1 cellular context compared by ENCODE assay signal in genomic region chr14:92747701-92748258, GRCh38.
TF ChIP-seq lines count a peak whose summit lies in the region.

No MANE protein-coding gene starts in this region.

TF ChIP-seq in HCT116, 20 proteins besides CTCF, POLR2A, EP300 and RAD21 (continued from another document):
- TF ChIP-seq, protein P1, sequence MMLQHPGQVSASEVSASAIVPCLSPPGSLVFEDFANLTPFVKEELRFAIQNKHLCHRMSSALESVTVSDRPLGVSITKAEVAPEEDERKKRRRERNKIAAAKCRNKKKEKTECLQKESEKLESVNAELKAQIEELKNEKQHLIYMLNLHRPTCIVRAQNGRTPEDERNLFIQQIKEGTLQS (IDR thresholded peaks at IDR 0.05): no peak
- TF ChIP-seq JUND (IDR thresholded peaks at IDR 0.05): no peak
- TF ChIP-seq CBX3 (IDR thresholded peaks at IDR 0.05; ENCODE audit: low read depth): no peak
- no peak for TF ChIP-seq EGR1 (IDR thresholded peaks at IDR 0.05; ENCODE audit: low read depth)
TF ChIP-seq in HCT116: peak in this region for 0.
